Comparison of ENCODE assay signal across 1 cellular context in the genomic region with DNA sequence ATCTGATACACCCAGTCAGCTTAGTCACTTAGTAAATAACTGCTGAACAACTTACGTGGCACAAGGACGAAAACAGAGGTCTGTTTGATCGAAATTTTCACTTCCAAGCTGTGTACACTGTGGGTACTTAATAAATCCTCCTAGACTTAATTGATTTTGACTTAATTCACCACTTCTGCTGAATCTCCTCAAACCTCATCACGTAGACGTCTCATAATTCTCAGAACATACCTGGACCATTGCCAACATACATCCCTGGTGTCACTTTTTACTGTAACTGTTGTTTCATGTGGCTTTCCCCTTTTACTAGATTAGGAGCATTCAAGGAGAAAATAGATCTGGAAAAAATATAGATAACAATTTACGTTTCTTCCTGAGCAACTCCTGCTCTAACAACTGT.
TF ChIP-seq lines count a peak whose summit lies in the region.

No MANE protein-coding gene starts in this region.

TF ChIP-seq in K562, 482 proteins besides CTCF, POLR2A, EP300 and RAD21:
- TF ChIP-seq TEAD2 (tag; IDR thresholded peaks at IDR 0.05) (no peak), NFIC (IDR thresholded peaks at IDR 0.05) (peak; percentile 72)
